ENCODE assay signal across 24 cellular contexts in genomic region chr3:128195802-128196201, GRCh38. TPM values are rescaled to one million over a fixed set of nuclear protein-coding genes. Genes with fewer than 3 reads are reported as not detected.
DNase-seq lines count a peak whose midpoint lies in the region; TF ChIP-seq lines count a peak whose summit lies in the region.
"Had no signal": no experiment of that assay in that cellular context is flagged by ENCODE, and none has a peak within 500 bp of the region (broad histone marks: within the 10 kb centered on the region; RNA-seq: fewer than 3 reads in every experiment).

No MANE protein-coding gene starts in this region.

- H2AFZ ChIP-seq in OCI-LY7 (ENCODE audit: low read length): no peak overlapping the region

- WGBS in esophagus muscularis mucosa: 37% methylated on average over 6 of the region's 6 CpGs

- TF ChIP-seq EP300 in esophagus muscularis mucosa (IDR thresholded peaks at IDR 0.05): no peak

- peaks cover 25 to 35% (median 31%) of the 10 kb centered on the region in 4 donors for H3K4me1 ChIP-seq in esophagus muscularis mucosa
- H3K4me1 ChIP-seq in OCI-LY7 (ENCODE audit: insufficient read depth, low read length, poor library complexity, severe bottlenecking): peaks cover 5% of the 10 kb centered on the region
- H3K4me1 ChIP-seq: adrenal gland, prostate gland, SJSA1 had no signal

- H3K27me3 ChIP-seq in esophagus muscularis mucosa: no peaks in the 10 kb centered on the region
- H3K27me3 ChIP-seq in brain microvascular endothelial cell (replicated peaks): no peaks in the 10 kb centered on the region
- H3K27me3 ChIP-seq: adrenal gland, SJSA1, upper lobe of left lung had no signal

- no peaks in the 10 kb centered on the region for H3K9me3 Mint-ChIP-seq in mesothelial cell of epicardium
- no peaks in the 10 kb centered on the region for H3K9me3 Mint-ChIP-seq in type B pancreatic cell
- H3K9me3 Mint-ChIP-seq: nephron progenitor cell; stimulated activated naive CD8-positive, alpha-beta T cell treated with anti-CD3 and anti-CD28 coated beads, Interleukin-15, Interleukin-2, amounts not matched to agents 100 ng/mL and 50 ng/mL, for 24 hours had no signal

- no TSS peak for BruUV-seq in OCI-LY7 (replicated peaks; lab: Mats Ljungman, UMichigan)

- H3K27ac ChIP-seq in esophagus muscularis mucosa (replicated peaks in 1 of 4): peak overlapping the region in 3 of 4 donors; percentile 20 to 40 (median 27)
- H3K27ac ChIP-seq in brain microvascular endothelial cell: no peak overlapping the region
- no peak overlapping the region for H3K27ac ChIP-seq in OCI-LY7 (ENCODE audit: low read depth, low read length, poor library complexity, severe bottlenecking)
- H3K27ac ChIP-seq: adrenal gland, prostate gland, SJSA1, upper lobe of left lung, WERI-Rb-1 had no signal

- H3K79me2 ChIP-seq in OCI-LY7 (ENCODE audit: insufficient read depth, low read depth, low read length): no peaks in the 10 kb centered on the region

- H3K4me1 Mint-ChIP-seq in mesothelial cell of epicardium (peaks cover 50% of the 10 kb centered on the region), type B pancreatic cell (ENCODE audit: unreplicated experiment) (peaks cover 36% of the 10 kb centered on the region)

- intact Hi-C loops in esophagus muscularis mucosa (cut with DNase I): no loop called here
- intact Hi-C loops in OCI-LY7 (cut with micrococcal nuclease; ENCODE audit: unreplicated experiment): no loop called here

- no peaks in the 10 kb centered on the region for H3K36me3 ChIP-seq in esophagus muscularis mucosa
- no peaks in the 10 kb centered on the region for H3K36me3 ChIP-seq in brain microvascular endothelial cell (replicated peaks)
- no peaks in the 10 kb centered on the region for H3K36me3 ChIP-seq in OCI-LY7 (ENCODE audit: insufficient read depth, low read length)
- H3K36me3 ChIP-seq: adrenal gland, prostate gland, SJSA1, upper lobe of left lung, WERI-Rb-1 had no signal

- H3K4me3 ChIP-seq in esophagus muscularis mucosa (no peak overlapping the region), brain microvascular endothelial cell (ENCODE audit: low read depth, low read length) (no peak overlapping the region), OCI-LY7 (ENCODE audit: low read depth, low read length, poor library complexity, severe bottlenecking) (no peak overlapping the region)
- H3K4me3 ChIP-seq: adrenal gland, prostate gland, SJSA1, upper lobe of left lung had no signal

- CTCF ChIA-PET in OCI-LY7 (lab: Charles Lee; ENCODE audit: unreplicated experiment): no interaction called here

- no peaks in the 10 kb centered on the region for H3K9me3 ChIP-seq in esophagus muscularis mucosa
- H3K9me3 ChIP-seq in OCI-LY7 (ENCODE audit: low read length): no peaks in the 10 kb centered on the region
- H3K9me3 ChIP-seq: adrenal gland, prostate gland, SJSA1, upper lobe of left lung had no signal

- H3K27ac Mint-ChIP-seq in mesothelial cell of epicardium: peak overlapping the region; percentile 89
- no peak overlapping the region for H3K27ac Mint-ChIP-seq in type B pancreatic cell
- H3K27ac Mint-ChIP-seq: nephron progenitor cell; stimulated activated naive CD8-positive, alpha-beta T cell treated with anti-CD3 and anti-CD28 coated beads, Interleukin-15, Interleukin-2, amounts not matched to agents 100 ng/mL and 50 ng/mL, for 24 hours had no signal

- POLR2A ChIA-PET in OCI-LY7 (lab: Charles Lee): no interaction called here

- in situ Hi-C loops in brain microvascular endothelial cell (cut with HindIII; ENCODE audit: low pct_ligation_motif_present, low sequenced_read_pairs): no loop called here

- DNase-seq in NOMO-1 treated with DMSO at 0.1 percent for 48 hours (lab: John Stamatoyannopoulos, UW; ENCODE audit: unreplicated experiment) (peak; percentile 79), esophagus muscularis mucosa (ENCODE audit: extremely low spot score) (peak; percentile 70), mesothelial cell of epicardium (ENCODE audit: low spot score in 2 of 2, unreplicated experiment in 2 of 2) (no peak), type B pancreatic cell (ENCODE audit: extremely low spot score, unreplicated experiment) (peak; percentile 50), NCI-H1417 (lab: John Stamatoyannopoulos, UW) (no peak), brain microvascular endothelial cell (no peak), OCI-LY7 (ENCODE audit: low spot score) (no peak)
- DNase-seq: activated CD4-positive, alpha-beta T cell treated with anti-CD3 and anti-CD28 coated beads, Interleukin-2, amount 50 U/mL, for 4 hours; activated gamma-delta T cell; activated T-cell treated with anti-CD3 and anti-CD28 coated beads for 4 hours; DMS79 treated with DMSO at 0.1 percent for 48 hours; islet precursor cell; Kasumi-1; mammary epithelial cell; NCI-H1417 treated with DMSO at 0.1 percent for 48 hours; NCI-H748 treated with DMSO at 0.1 percent for 48 hours; nephron progenitor cell; stimulated activated CD4-positive, alpha-beta T cell treated with anti-CD3 and anti-CD28 coated beads, Interleukin-4, amount 100 ng/mL, for 1 hour; upper lobe of left lung; WERI-Rb-1 had no signal

- no peak for TF ChIP-seq POLR2A in esophagus muscularis mucosa (IDR thresholded peaks at IDR 0.05; ENCODE audit: low read depth)

- H4K20me1 ChIP-seq in OCI-LY7 (ENCODE audit: insufficient read depth, low read length): no peaks in the 10 kb centered on the region

- H3K9me2 ChIP-seq in OCI-LY7 (ENCODE audit: insufficient read depth, low read length): no peaks in the 10 kb centered on the region

- TF ChIP-seq CTCF in esophagus muscularis mucosa (IDR thresholded peaks at IDR 0.05) (no peak), mesothelial cell of epicardium (IDR thresholded peaks at IDR 0.05; ENCODE audit: unreplicated experiment) (no peak), type B pancreatic cell (conservative IDR thresholded peaks at IDR 0.05) (no peak), brain microvascular endothelial cell (IDR thresholded peaks at IDR 0.05; ENCODE audit: low read depth, low read length, missing control alignments) (no peak), OCI-LY7 (conservative IDR thresholded peaks at IDR 0.05; ENCODE audit: low read length) (no peak)

- no peak overlapping the region for H3K4me2 ChIP-seq in OCI-LY7 (ENCODE audit: low read length)

- H3K36me3 Mint-ChIP-seq in mesothelial cell of epicardium: no peaks in the 10 kb centered on the region
- H3K36me3 Mint-ChIP-seq in type B pancreatic cell: peaks cover 3% of the 10 kb centered on the region

- H3K4me3 Mint-ChIP-seq in mesothelial cell of epicardium (no peak overlapping the region), type B pancreatic cell (no peak overlapping the region)
- H3K4me3 Mint-ChIP-seq: nephron progenitor cell; stimulated activated naive CD8-positive, alpha-beta T cell treated with anti-CD3 and anti-CD28 coated beads, Interleukin-15, Interleukin-2, amounts not matched to agents 100 ng/mL and 50 ng/mL, for 24 hours had no signal

- H3K27me3 Mint-ChIP-seq in mesothelial cell of epicardium (ENCODE audit: low read depth): no peaks in the 10 kb centered on the region
- H3K27me3 Mint-ChIP-seq in type B pancreatic cell: no peaks in the 10 kb centered on the region
- H3K27me3 Mint-ChIP-seq: stimulated activated naive CD8-positive, alpha-beta T cell treated with anti-CD3 and anti-CD28 coated beads, Interleukin-15, Interleukin-2, amounts not matched to agents 100 ng/mL and 50 ng/mL, for 24 hours had no signal

RNA-seq across cellular contexts. Expression of gene EEFSEC, which starts 42.5 kb away (rescaled TPM):
- total RNA-seq in esophagus muscularis mucosa (10 to 100 TPM in 3 of 4 donors, 1 to 10 TPM in 1; 9.1 to 17.4 (median 15.8) TPM), mesothelial cell of epicardium (17.2 to 19.4 TPM (median 18.6 TPM) in 3 replicates), type B pancreatic cell (ENCODE audit: low replicate concordance) (9.6 and 16.6 TPM in 2 replicates), OCI-LY7 (2022) (22.0 and 25.3 TPM in 2 replicates)
- 14.8 and 17.7 TPM in 2 replicates for total RNA-seq in OCI-LY7 (2014; rRNA removed; shearing (Covaris generic))

Comparison
In these comparisons a context has a peak if more than half of its experiments do, and no peak if none do; other contexts are left out.
1. DNase-seq: peak in NOMO-1 treated with DMSO at 0.1 percent for 48 hours (single experiment), esophagus muscularis mucosa (single experiment) and type B pancreatic cell (single experiment); none in mesothelial cell of epicardium (0 of 2), NCI-H1417 (0 of 3), brain microvascular endothelial cell (single experiment) and OCI-LY7 (single experiment).
2. H3K27ac ChIP-seq: peak in esophagus muscularis mucosa (3 of 4); none in brain microvascular endothelial cell (single experiment) and OCI-LY7 (single experiment).